In the genomic region with DNA sequence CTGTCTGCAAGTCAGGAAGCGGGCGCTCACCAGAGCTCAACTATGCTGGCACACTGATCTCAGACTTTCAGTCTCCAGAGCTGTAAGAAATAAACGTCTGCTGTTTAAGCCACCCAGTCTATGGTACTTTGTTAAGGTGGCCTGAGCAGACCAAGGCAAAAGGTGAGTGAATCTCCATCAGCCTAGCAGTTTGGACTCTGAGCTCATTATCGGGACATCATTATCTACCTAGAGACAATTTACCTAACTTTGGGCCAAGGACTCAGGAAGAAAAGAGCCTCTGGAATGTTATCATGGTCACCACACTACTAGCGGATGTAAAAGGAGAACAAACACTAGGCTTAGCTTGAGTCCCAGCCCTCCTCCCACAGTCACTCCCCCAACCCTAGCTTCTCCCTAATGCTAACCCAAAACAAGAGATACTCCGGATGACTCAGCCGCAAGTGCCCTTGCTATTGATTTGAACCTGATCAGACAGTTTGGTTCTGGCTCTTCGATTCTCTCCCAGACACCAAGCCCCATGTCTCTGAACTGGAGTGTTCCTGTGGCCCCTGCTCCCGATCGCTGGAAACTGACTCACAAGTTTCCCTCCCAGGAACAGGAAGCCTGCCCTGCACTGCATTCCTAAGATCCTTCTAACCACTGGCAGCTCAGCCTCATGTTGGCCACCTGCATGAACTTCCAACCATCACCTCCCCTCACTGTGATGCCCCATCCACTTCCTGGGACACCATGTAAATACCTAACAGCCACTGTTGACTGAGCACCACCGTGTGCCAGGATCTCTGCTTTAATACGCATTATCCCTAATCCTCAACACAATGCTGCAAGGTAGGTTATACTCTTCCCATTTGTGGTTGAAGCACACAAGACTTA, we compare ENCODE assay signal across 1 cellular context.
TF ChIP-seq lines count a peak whose summit lies in the region.

No MANE protein-coding gene starts in this region.

TF ChIP-seq in HepG2, 621 proteins besides CTCF, POLR2A, EP300 and RAD21 (continued from another document and continues in another):
- TF ChIP-seq HNRNPK (IDR thresholded peaks at IDR 0.05; ENCODE audit: low read depth, low read length, poor library complexity, severe bottlenecking) (no peak), MBD4 (IDR thresholded peaks at IDR 0.05; ENCODE audit: borderline replicate concordance, low read length) (no peak), NFKB2 (CRISPR knock-in tag; IDR thresholded peaks at IDR 0.05; ENCODE audit: borderline replicate concordance) (no peak; the same call in 1 of the 2 replicates), ZNF816 (CRISPR knock-in tag; IDR thresholded peaks at IDR 0.05; ENCODE audit: borderline replicate concordance) (no peak), ISL2 (CRISPR knock-in tag; IDR thresholded peaks at IDR 0.05) (peak; percentile 56; the same call in 1 of the 2 replicates), DNMT1 (CRISPR knock-in tag; IDR thresholded peaks at IDR 0.05) (no peak), MED1 (CRISPR knock-in tag; IDR thresholded peaks at IDR 0.05) (no peak), MYNN (CRISPR knock-in tag; IDR thresholded peaks at IDR 0.05; ENCODE audit: low read depth) (no peak), ATF1 (CRISPR knock-in tag; IDR thresholded peaks at IDR 0.05) (no peak), MXD4 (CRISPR knock-in tag; IDR thresholded peaks at IDR 0.05) (no peak), CCAR2 (optimal IDR thresholded peaks at IDR 0.05; ENCODE audit: low read depth, low read length) (no peak), ZNF331 (CRISPR knock-in tag; IDR thresholded peaks at IDR 0.05) (peak; percentile 22; the same call in 1 of the 2 replicates), SRY (CRISPR knock-in tag; IDR thresholded peaks at IDR 0.05) (no peak), ZNF674 (CRISPR knock-in tag; IDR thresholded peaks at IDR 0.05; ENCODE audit: low read depth) (no peak), HCFC1 (IDR thresholded peaks at IDR 0.05; ENCODE audit: low read depth, low read length) (no peak), U2AF2 (IDR thresholded peaks at IDR 0.05; ENCODE audit: low read depth, low read length) (no peak), KDM5B (CRISPR knock-in tag; IDR thresholded peaks at IDR 0.05; ENCODE audit: borderline replicate concordance) (no peak; the same call in 1 of the 2 replicates), ZNF326 (CRISPR knock-in tag; IDR thresholded peaks at IDR 0.05; ENCODE audit: borderline replicate concordance) (no peak), POLR2AphosphoS5 (IDR thresholded peaks at IDR 0.05; ENCODE audit: low read depth, low read length) (no peak), SRSF9 (IDR thresholded peaks at IDR 0.05; ENCODE audit: borderline replicate concordance, insufficient read depth, low read depth, low read length, poor library complexity, severe bottlenecking) (no peak), ARID2 (CRISPR knock-in tag; IDR thresholded peaks at IDR 0.05; ENCODE audit: borderline replicate concordance) (no peak), CCDC6 (CRISPR knock-in tag; IDR thresholded peaks at IDR 0.05) (no peak), SUZ12 (IDR thresholded peaks at IDR 0.05; ENCODE audit: low read depth, low read length) (no peak), ZNF350 (CRISPR knock-in tag; IDR thresholded peaks at IDR 0.05; ENCODE audit: borderline replicate concordance, low read depth) (no peak; the same call in 1 of the 2 replicates), SOX13 (IDR thresholded peaks at IDR 0.05) (no peak), SOX13 (CRISPR knock-in tag; conservative IDR thresholded peaks at IDR 0.05 in 1 of 2, IDR thresholded peaks at IDR 0.05 in 1 of 2) (peak in 1 of 2 experiments; percentile 79; a peak in 2 of 4 replicates), ZNF724P (CRISPR knock-in tag; IDR thresholded peaks at IDR 0.05; ENCODE audit: borderline replicate concordance) (no peak), ZNF749 (CRISPR knock-in tag; IDR thresholded peaks at IDR 0.05; ENCODE audit: borderline replicate concordance) (no peak), PCBP2 (optimal IDR thresholded peaks at IDR 0.05; ENCODE audit: low read depth, low read length, poor library complexity, severe bottlenecking) (no peak), ZFYVE20 (CRISPR knock-in tag; IDR thresholded peaks at IDR 0.05; ENCODE audit: borderline replicate concordance, low read depth) (no peak), CREB1 (IDR thresholded peaks at IDR 0.05) (no peak), CREB1 (CRISPR knock-in tag; IDR thresholded peaks at IDR 0.05) (0 out of 2 replicates have a peak, but pooled peaks have one; percentile 7), ZNF20 (CRISPR knock-in tag; IDR thresholded peaks at IDR 0.05) (no peak), SATB2 (CRISPR knock-in tag; IDR thresholded peaks at IDR 0.05) (no peak), PAWR (CRISPR knock-in tag; IDR thresholded peaks at IDR 0.05; ENCODE audit: borderline replicate concordance) (no peak), ZNF230 (CRISPR knock-in tag; IDR thresholded peaks at IDR 0.05) (no peak), ARNTL (CRISPR knock-in tag; IDR thresholded peaks at IDR 0.05) (no peak), EZH2 (conservative IDR thresholded peaks at IDR 0.05; ENCODE audit: low read depth, low read length) (no peak), FOSL1 (CRISPR knock-in tag; IDR thresholded peaks at IDR 0.05; ENCODE audit: borderline replicate concordance) (peak; percentile 75; the same call in 1 of the 2 replicates), ZBTB38 (CRISPR knock-in tag; IDR thresholded peaks at IDR 0.05) (no peak), ZSCAN12 (CRISPR knock-in tag; IDR thresholded peaks at IDR 0.05) (no peak)
- TF ChIP-seq, protein P1, sequence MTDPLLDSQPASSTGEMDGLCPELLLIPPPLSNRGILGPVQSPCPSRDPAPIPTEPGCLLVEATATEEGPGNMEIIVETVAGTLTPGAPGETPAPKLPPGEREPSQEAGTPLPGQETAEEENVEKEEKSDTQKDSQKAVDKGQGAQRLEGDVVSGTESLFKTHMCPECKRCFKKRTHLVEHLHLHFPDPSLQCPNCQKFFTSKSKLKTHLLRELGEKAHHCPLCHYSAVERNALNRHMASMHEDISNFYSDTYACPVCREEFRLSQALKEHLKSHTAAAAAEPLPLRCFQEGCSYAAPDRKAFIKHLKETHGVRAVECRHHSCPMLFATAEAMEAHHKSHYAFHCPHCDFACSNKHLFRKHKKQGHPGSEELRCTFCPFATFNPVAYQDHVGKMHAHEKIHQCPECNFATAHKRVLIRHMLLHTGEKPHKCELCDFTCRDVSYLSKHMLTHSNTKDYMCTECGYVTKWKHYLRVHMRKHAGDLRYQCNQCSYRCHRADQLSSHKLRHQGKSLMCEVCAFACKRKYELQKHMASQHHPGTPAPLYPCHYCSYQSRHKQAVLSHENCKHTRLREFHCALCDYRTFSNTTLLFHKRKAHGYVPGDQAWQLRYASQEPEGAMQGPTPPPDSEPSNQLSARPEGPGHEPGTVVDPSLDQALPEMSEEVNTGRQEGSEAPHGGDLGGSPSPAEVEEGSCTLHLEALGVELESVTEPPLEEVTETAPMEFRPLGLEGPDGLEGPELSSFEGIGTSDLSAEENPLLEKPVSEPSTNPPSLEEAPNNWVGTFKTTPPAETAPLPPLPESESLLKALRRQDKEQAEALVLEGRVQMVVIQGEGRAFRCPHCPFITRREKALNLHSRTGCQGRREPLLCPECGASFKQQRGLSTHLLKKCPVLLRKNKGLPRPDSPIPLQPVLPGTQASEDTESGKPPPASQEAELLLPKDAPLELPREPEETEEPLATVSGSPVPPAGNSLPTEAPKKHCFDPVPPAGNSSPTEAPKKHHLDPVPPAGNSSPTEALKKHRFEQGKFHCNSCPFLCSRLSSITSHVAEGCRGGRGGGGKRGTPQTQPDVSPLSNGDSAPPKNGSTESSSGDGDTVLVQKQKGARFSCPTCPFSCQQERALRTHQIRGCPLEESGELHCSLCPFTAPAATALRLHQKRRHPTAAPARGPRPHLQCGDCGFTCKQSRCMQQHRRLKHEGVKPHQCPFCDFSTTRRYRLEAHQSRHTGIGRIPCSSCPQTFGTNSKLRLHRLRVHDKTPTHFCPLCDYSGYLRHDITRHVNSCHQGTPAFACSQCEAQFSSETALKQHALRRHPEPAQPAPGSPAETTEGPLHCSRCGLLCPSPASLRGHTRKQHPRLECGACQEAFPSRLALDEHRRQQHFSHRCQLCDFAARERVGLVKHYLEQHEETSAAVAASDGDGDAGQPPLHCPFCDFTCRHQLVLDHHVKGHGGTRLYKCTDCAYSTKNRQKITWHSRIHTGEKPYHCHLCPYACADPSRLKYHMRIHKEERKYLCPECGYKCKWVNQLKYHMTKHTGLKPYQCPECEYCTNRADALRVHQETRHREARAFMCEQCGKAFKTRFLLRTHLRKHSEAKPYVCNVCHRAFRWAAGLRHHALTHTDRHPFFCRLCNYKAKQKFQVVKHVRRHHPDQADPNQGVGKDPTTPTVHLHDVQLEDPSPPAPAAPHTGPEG (CRISPR knock-in tag; IDR thresholded peaks at IDR 0.05), result no peak
- TF ChIP-seq, protein P2, sequence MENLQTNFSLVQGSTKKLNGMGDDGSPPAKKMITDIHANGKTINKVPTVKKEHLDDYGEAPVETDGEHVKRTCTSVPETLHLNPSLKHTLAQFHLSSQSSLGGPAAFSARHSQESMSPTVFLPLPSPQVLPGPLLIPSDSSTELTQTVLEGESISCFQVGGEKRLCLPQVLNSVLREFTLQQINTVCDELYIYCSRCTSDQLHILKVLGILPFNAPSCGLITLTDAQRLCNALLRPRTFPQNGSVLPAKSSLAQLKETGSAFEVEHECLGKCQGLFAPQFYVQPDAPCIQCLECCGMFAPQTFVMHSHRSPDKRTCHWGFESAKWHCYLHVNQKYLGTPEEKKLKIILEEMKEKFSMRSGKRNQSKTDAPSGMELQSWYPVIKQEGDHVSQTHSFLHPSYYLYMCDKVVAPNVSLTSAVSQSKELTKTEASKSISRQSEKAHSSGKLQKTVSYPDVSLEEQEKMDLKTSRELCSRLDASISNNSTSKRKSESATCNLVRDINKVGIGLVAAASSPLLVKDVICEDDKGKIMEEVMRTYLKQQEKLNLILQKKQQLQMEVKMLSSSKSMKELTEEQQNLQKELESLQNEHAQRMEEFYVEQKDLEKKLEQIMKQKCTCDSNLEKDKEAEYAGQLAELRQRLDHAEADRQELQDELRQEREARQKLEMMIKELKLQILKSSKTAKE (CRISPR knock-in tag; IDR thresholded peaks at IDR 0.05; ENCODE audit: borderline replicate concordance), result no peak; the same call in 1 of the 2 replicates
- TF ChIP-seq, protein P3, sequence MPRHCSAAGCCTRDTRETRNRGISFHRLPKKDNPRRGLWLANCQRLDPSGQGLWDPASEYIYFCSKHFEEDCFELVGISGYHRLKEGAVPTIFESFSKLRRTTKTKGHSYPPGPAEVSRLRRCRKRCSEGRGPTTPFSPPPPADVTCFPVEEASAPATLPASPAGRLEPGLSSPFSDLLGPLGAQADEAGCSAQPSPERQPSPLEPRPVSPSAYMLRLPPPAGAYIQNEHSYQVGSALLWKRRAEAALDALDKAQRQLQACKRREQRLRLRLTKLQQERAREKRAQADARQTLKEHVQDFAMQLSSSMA (CRISPR knock-in tag; IDR thresholded peaks at IDR 0.05), result no peak
- TF ChIP-seq, protein P4, sequence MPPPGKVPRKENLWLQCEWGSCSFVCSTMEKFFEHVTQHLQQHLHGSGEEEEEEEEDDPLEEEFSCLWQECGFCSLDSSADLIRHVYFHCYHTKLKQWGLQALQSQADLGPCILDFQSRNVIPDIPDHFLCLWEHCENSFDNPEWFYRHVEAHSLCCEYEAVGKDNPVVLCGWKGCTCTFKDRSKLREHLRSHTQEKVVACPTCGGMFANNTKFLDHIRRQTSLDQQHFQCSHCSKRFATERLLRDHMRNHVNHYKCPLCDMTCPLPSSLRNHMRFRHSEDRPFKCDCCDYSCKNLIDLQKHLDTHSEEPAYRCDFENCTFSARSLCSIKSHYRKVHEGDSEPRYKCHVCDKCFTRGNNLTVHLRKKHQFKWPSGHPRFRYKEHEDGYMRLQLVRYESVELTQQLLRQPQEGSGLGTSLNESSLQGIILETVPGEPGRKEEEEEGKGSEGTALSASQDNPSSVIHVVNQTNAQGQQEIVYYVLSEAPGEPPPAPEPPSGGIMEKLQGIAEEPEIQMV (CRISPR knock-in tag; IDR thresholded peaks at IDR 0.05; ENCODE audit: low read depth), result no peak
- TF ChIP-seq, protein P5, sequence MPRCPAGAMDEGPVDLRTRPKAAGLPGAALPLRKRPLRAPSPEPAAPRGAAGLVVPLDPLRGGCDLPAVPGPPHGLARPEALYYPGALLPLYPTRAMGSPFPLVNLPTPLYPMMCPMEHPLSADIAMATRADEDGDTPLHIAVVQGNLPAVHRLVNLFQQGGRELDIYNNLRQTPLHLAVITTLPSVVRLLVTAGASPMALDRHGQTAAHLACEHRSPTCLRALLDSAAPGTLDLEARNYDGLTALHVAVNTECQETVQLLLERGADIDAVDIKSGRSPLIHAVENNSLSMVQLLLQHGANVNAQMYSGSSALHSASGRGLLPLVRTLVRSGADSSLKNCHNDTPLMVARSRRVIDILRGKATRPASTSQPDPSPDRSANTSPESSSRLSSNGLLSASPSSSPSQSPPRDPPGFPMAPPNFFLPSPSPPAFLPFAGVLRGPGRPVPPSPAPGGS (CRISPR knock-in tag; IDR thresholded peaks at IDR 0.05), result no peak
- TF ChIP-seq, protein P6, sequence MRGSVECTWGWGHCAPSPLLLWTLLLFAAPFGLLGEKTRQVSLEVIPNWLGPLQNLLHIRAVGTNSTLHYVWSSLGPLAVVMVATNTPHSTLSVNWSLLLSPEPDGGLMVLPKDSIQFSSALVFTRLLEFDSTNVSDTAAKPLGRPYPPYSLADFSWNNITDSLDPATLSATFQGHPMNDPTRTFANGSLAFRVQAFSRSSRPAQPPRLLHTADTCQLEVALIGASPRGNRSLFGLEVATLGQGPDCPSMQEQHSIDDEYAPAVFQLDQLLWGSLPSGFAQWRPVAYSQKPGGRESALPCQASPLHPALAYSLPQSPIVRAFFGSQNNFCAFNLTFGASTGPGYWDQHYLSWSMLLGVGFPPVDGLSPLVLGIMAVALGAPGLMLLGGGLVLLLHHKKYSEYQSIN (CRISPR knock-in tag; IDR thresholded peaks at IDR 0.05; ENCODE audit: borderline replicate concordance), result no peak
- TF ChIP-seq, protein P7, sequence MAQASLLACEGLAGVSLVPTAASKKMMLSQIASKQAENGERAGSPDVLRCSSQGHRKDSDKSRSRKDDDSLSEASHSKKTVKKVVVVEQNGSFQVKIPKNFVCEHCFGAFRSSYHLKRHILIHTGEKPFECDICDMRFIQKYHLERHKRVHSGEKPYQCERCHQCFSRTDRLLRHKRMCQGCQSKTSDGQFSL (CRISPR knock-in tag; IDR thresholded peaks at IDR 0.05), result 0 out of 2 replicates have a peak, but pooled peaks have one; percentile 69
- TF ChIP-seq, protein P8, sequence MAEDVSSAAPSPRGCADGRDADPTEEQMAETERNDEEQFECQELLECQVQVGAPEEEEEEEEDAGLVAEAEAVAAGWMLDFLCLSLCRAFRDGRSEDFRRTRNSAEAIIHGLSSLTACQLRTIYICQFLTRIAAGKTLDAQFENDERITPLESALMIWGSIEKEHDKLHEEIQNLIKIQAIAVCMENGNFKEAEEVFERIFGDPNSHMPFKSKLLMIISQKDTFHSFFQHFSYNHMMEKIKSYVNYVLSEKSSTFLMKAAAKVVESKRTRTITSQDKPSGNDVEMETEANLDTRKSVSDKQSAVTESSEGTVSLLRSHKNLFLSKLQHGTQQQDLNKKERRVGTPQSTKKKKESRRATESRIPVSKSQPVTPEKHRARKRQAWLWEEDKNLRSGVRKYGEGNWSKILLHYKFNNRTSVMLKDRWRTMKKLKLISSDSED (CRISPR knock-in tag; IDR thresholded peaks at IDR 0.05), result no peak
- TF ChIP-seq, protein P9, sequence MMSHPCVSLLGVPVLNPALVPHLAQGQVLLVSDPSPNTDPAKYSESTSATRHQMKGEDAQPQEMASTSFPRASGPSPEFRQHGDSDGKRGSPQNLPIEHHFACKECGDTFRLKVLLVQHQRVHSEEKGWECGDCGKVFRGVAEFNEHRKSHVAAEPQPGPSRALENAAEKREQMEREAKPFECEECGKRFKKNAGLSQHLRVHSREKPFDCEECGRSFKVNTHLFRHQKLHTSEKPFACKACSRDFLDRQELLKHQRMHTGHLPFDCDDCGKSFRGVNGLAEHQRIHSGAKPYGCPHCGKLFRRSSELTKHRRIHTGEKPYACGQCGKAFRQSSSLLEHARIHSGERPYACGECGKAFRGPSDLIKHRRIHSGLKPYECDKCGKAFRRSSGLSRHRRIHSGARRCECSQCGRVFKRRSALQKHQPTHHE (CRISPR knock-in tag; IDR thresholded peaks at IDR 0.05; ENCODE audit: borderline replicate concordance), result no peak
